1 cellular context compared by ENCODE assay signal in genomic region chr5:96433066-96433447, GRCh38.
A peak's percentile ranks its signal among the peaks of the same experiment; 100 is the strongest.
TF ChIP-seq lines count a peak whose summit lies in the region.

TSS of gene PCSK1 (minus strand) at chr5:96433248. CDS start at chr5:96433042, 206 bp downstream.

TF ChIP-seq in H1, 55 proteins besides CTCF, POLR2A, EP300 and RAD21 (continued from another document):
- TF ChIP-seq USF2 (IDR thresholded peaks at IDR 0.05; ENCODE audit: low read length) (no peak), CEBPB (IDR thresholded peaks at IDR 0.05; ENCODE audit: low read depth, low read length) (no peak), TAF7 (optimal IDR thresholded peaks at IDR 0.05; ENCODE audit: borderline replicate concordance, low read depth, low read length) (no peak), POLR2AphosphoS5 (IDR thresholded peaks at IDR 0.05; ENCODE audit: low read depth, low read length) (no peak), GTF2F1 (IDR thresholded peaks at IDR 0.05; ENCODE audit: borderline replicate concordance, low read depth, low read length) (no peak), PHF8 (conservative IDR thresholded peaks at IDR 0.05; ENCODE audit: low read depth, low read length) (no peak), CTBP2 (IDR thresholded peaks at IDR 0.05; ENCODE audit: borderline replicate concordance, insufficient read depth, insufficient read length, low read length) (no peak), EZH2 (IDR thresholded peaks at IDR 0.05; ENCODE audit: low read depth, low read length, severe bottlenecking) (no peak), HDAC2 (IDR thresholded peaks at IDR 0.05; ENCODE audit: borderline replicate concordance in 1 of 2, low read depth in 2 of 2, low read length in 2 of 2) (peak in 1 of 2 experiments; percentile 11; a peak in 1 of 4 replicates), SP4 (IDR thresholded peaks at IDR 0.05; ENCODE audit: low read length) (no peak)
